ENCODE assay signal across 13 cellular contexts in genomic region chr9:23590601-23591000, GRCh38.
DNase-seq lines count a peak whose midpoint lies in the region; ATAC-seq and TF ChIP-seq lines count a peak whose summit lies in the region.
"Had no signal": no experiment of that assay in that cellular context is flagged by ENCODE, and none has a peak within 500 bp of the region (broad histone marks: within the 10 kb centered on the region; RNA-seq: fewer than 3 reads in every experiment).

No MANE protein-coding gene starts in this region.

- intact Hi-C loops in mammary epithelial cell (cut with micrococcal nuclease) = no loop called here

- CTCF ChIA-PET in mammary epithelial cell (lab: Charles Lee; ENCODE audit: low non-redundant PET) = no interaction called here

- H3K27ac ChIP-seq in BLaER1 = peak overlapping the region; percentile 25
- H3K27ac ChIP-seq in mammary epithelial cell (ENCODE audit: insufficient read depth, low read depth, low read length) = no peak overlapping the region
- no peak overlapping the region for H3K27ac ChIP-seq in muscle layer of duodenum (ENCODE audit: low read length)
- H3K27ac ChIP-seq: brain microvascular endothelial cell had no signal

- WGBS in mammary epithelial cell (ENCODE audit: low coverage, missing lambda C conversion rate) = 66% methylated on average over 2 of the region's 2 CpGs

- no peaks in the 10 kb centered on the region for H3K27me3 ChIP-seq in BLaER1
- H3K27me3 ChIP-seq in mammary epithelial cell (ENCODE audit: insufficient read depth, low read length) = no peaks in the 10 kb centered on the region
- H3K27me3 ChIP-seq in muscle layer of duodenum (ENCODE audit: low read depth, low read length) = no peaks in the 10 kb centered on the region
- H3K27me3 ChIP-seq: brain microvascular endothelial cell had no signal

- DNase-seq in M059J (ENCODE audit: low read depth) (peak; percentile 45), mammary epithelial cell (peak; percentile 60), NCI-H526 (lab: John Stamatoyannopoulos, UW) (no peak)
- no peak for DNase-seq in stimulated activated CD4-positive, alpha-beta T cell treated with anti-CD3 and anti-CD28 coated beads, Interleukin-15, amount 100 ng/mL, for 24 hours
- no peak for DNase-seq in activated effector memory CD4-positive, alpha-beta T cell treated with Interleukin-2 at 50 U/mL for 16 hours
- DNase-seq: activated CD8-positive, alpha-beta T cell treated with anti-CD3 and anti-CD28 coated beads for 36 hours; brain microvascular endothelial cell; COR-L47; NCI-H1436; SIG-M5 had no signal

- H4K20me1 ChIP-seq in BLaER1 (no peaks in the 10 kb centered on the region), mammary epithelial cell (ENCODE audit: insufficient read depth, low read length) (no peaks in the 10 kb centered on the region)

- H3K9me3 ChIP-seq in BLaER1 (no peaks in the 10 kb centered on the region), mammary epithelial cell (replicated peaks; ENCODE audit: insufficient read depth, low read length) (no peaks in the 10 kb centered on the region), muscle layer of duodenum (ENCODE audit: control insufficient read depth in 1 of 2, low read length in 2 of 2) (no peaks in the 10 kb centered on the region)

- no peak for ATAC-seq in GM21619 (IDR thresholded peaks at IDR 0.05; ENCODE audit: unreplicated experiment)
- ATAC-seq: activated CD8-positive, alpha-beta T cell treated with anti-CD3 and anti-CD28 coated beads for 36 hours had no signal

- H3K79me2 ChIP-seq in mammary epithelial cell (ENCODE audit: insufficient read depth, low read length) = no peaks in the 10 kb centered on the region

- TF ChIP-seq CTCF in mammary epithelial cell (conservative IDR thresholded peaks at IDR 0.05 in 1 of 2, IDR thresholded peaks at IDR 0.05 in 1 of 2; ENCODE audit: extremely low read depth in 1 of 2, insufficient read depth in 1 of 2, low read depth in 1 of 2, low read length in 2 of 2) = no peak

- no TSS peak for BruUV-seq in mammary epithelial cell (replicated peaks; lab: Mats Ljungman, UMichigan)

- H3K9ac ChIP-seq in BLaER1 (no peak overlapping the region), mammary epithelial cell (ENCODE audit: insufficient read depth, low read length) (no peak overlapping the region)

- no peaks in the 10 kb centered on the region for H3K36me3 ChIP-seq in BLaER1
- no peaks in the 10 kb centered on the region for H3K36me3 ChIP-seq in mammary epithelial cell (ENCODE audit: insufficient read depth, low read length)
- no peaks in the 10 kb centered on the region for H3K36me3 ChIP-seq in muscle layer of duodenum (ENCODE audit: control insufficient read depth in 1 of 2, insufficient read depth in 2 of 2, low read length in 2 of 2)
- H3K36me3 ChIP-seq: brain microvascular endothelial cell had no signal

- dilution Hi-C loops in mammary epithelial cell (cut with HindIII; ENCODE audit: low sequenced_read_pairs) = no loop called here

- H3K4me3 ChIP-seq in BLaER1 = peak overlapping the region; percentile 33; the same call in 1 of the 2 replicates
- H3K4me3 ChIP-seq in mammary epithelial cell (replicated peaks in 1 of 3; ENCODE audit: insufficient read depth in 1 of 3, low read depth in 2 of 3, low read length in 3 of 3) = peak overlapping the region in 1 of 3 experiments; percentile 18
- peak overlapping the region; percentile 37 to 40 for H3K4me3 ChIP-seq in muscle layer of duodenum (ENCODE audit: low read depth in 1 of 2, low read length in 2 of 2)

- in situ Hi-C loops in mammary epithelial cell (cut with MboI; ENCODE audit: low sequenced_read_pairs in 2 of 2) = no loop called here

- H3K4me2 ChIP-seq in BLaER1 (peak overlapping the region; percentile 73), mammary epithelial cell (ENCODE audit: insufficient read depth, low read depth, low read length) (peak overlapping the region; percentile 56)

- peak overlapping the region; percentile 18 for H2AFZ ChIP-seq in mammary epithelial cell (ENCODE audit: low read depth, low read length)

- H3K4me1 ChIP-seq in BLaER1 (peaks cover 51% of the 10 kb centered on the region), mammary epithelial cell (ENCODE audit: insufficient read depth, low read length) (peaks cover 4% of the 10 kb centered on the region), muscle layer of duodenum (ENCODE audit: control insufficient read depth in 1 of 2, insufficient read depth in 2 of 2, low read length in 2 of 2) (no peaks in the 10 kb centered on the region)

Comparison
In these comparisons a context has a peak if more than half of its experiments do, and no peak if none do; other contexts are left out.
1. DNase-seq: peak in M059J (single experiment) and mammary epithelial cell (single experiment); none in stimulated activated CD4-positive, alpha-beta T cell treated with anti-CD3 and anti-CD28 coated beads, Interleukin-15, amount 100 ng/mL, for 24 hours (single experiment), NCI-H526 (0 of 2) and activated effector memory CD4-positive, alpha-beta T cell treated with Interleukin-2 at 50 U/mL for 16 hours (single experiment).